Comparison of ENCODE assay signal across 9 cellular contexts in genomic region chr1:155070392-155070700, GRCh38. TPM values are rescaled to one million over a fixed set of nuclear protein-coding genes. Genes with fewer than 3 reads are reported as not detected.
DNase-seq lines count a peak whose midpoint lies in the region; ATAC-seq and TF ChIP-seq lines count a peak whose summit lies in the region.
"Had no signal": no experiment of that assay in that cellular context is flagged by ENCODE, and none has a peak within 500 bp of the region (broad histone marks: within the 10 kb centered on the region; RNA-seq: fewer than 3 reads in every experiment).

No MANE protein-coding gene starts in this region.

- H3K27ac ChIP-seq in mucosa of rectum (ENCODE audit: low read depth in 2 of 2, low read length in 2 of 2), result peak overlapping the region; percentile 27 to 67
- H3K27ac ChIP-seq in upper lobe of right lung, result no peak overlapping the region

- no peaks in the 10 kb centered on the region for H3K9me3 ChIP-seq in mucosa of rectum (ENCODE audit: control insufficient read depth in 2 of 2, low read length in 2 of 2)
- H3K9me3 ChIP-seq in upper lobe of right lung, result no peaks in the 10 kb centered on the region

- H3K4me3 ChIP-seq in choroid plexus epithelial cell (ENCODE audit: low read depth, low read length), result peak overlapping the region; percentile 58
- H3K4me3 ChIP-seq in mucosa of rectum (ENCODE audit: low read length in 2 of 2), result peak overlapping the region; percentile 65 to 72
- peak overlapping the region; percentile 52 for H3K4me3 ChIP-seq in upper lobe of right lung

- DNase-seq in Right ventricle myocardium inferior (ENCODE audit: missing footprints) (peak; percentile 65), cardiac septum (ENCODE audit: low spot score) (no peak), choroid plexus epithelial cell (ENCODE audit: low read depth) (no peak), upper lobe of right lung (no peak), GM03348 (ENCODE audit: low spot score) (no peak), HuH-7 (ENCODE audit: low spot score) (no peak)
- DNase-seq: DND-41 had no signal

- no peaks in the 10 kb centered on the region for H3K27me3 ChIP-seq in mucosa of rectum (ENCODE audit: control insufficient read depth in 2 of 2, insufficient read depth in 2 of 2, low read length in 2 of 2)
- H3K27me3 ChIP-seq in upper lobe of right lung, result no peaks in the 10 kb centered on the region

- H3K36me3 ChIP-seq in mucosa of rectum (ENCODE audit: control insufficient read depth in 2 of 2, insufficient read depth in 2 of 2, low read length in 2 of 2) (peaks cover 7 to 21% of the 10 kb centered on the region in 2 donors), upper lobe of right lung (no peaks in the 10 kb centered on the region)

- H3K4me1 ChIP-seq in mucosa of rectum (ENCODE audit: control insufficient read depth in 2 of 2, insufficient read depth in 2 of 2, low read length in 2 of 2), result peaks cover 15 to 16% of the 10 kb centered on the region in 2 donors
- H3K4me1 ChIP-seq in upper lobe of right lung, result peaks cover 14% of the 10 kb centered on the region

- TF ChIP-seq CTCF in choroid plexus epithelial cell (conservative IDR thresholded peaks at IDR 0.05; ENCODE audit: low read depth, low read length) (no peak), upper lobe of right lung (IDR thresholded peaks at IDR 0.05) (no peak)

- intact Hi-C loops in Right ventricle myocardium inferior (cut with DNase I), result no loop called here
- intact Hi-C loops in cardiac septum (cut with DNase I), result no loop called here
- intact Hi-C loops in upper lobe of right lung (cut with DNase I), result no loop called here

- H3K9ac ChIP-seq in mucosa of rectum (ENCODE audit: low read depth in 1 of 2, low read length in 2 of 2), result peak overlapping the region; percentile 73 to 77

- ATAC-seq in Right ventricle myocardium inferior, result peak; percentile 1
- no peak for ATAC-seq in upper lobe of right lung
- ATAC-seq in GM18519 (IDR thresholded peaks at IDR 0.05; ENCODE audit: low FRiP score, unreplicated experiment), result no peak

RNA-seq across cellular contexts. Expression of gene EFNA4, which starts 6.8 kb away (rescaled TPM):
- total RNA-seq in Right ventricle myocardium inferior (2.1 TPM), cardiac septum (1.9 TPM), upper lobe of right lung (5.3 TPM)

RNA-seq across cellular contexts. Expression of gene EFNA3, which starts 8.3 kb away (rescaled TPM):
- 1.1 TPM for total RNA-seq in Right ventricle myocardium inferior
- total RNA-seq in cardiac septum, result 1.2 TPM
- 1.0 TPM for total RNA-seq in upper lobe of right lung

RNA-seq across cellular contexts. Expression of gene ADAM15, which starts 19.2 kb away (rescaled TPM):
- total RNA-seq in Right ventricle myocardium inferior (101 TPM), cardiac septum (69.9 TPM), upper lobe of right lung (163 TPM)

RNA-seq across cellular contexts. Expression of gene DCST1, which starts 36.7 kb away (rescaled TPM):
- total RNA-seq in Right ventricle myocardium inferior (not detected), cardiac septum (not detected), upper lobe of right lung (not detected)

RNA-seq across cellular contexts. Expression of gene DCST2, which starts 36.8 kb away (rescaled TPM):
- total RNA-seq in Right ventricle myocardium inferior, result 0.35 TPM
- 0.51 TPM for total RNA-seq in cardiac septum
- 1.5 TPM for total RNA-seq in upper lobe of right lung
